Comparison of ENCODE assay signal across 8 cellular contexts in the genomic region with DNA sequence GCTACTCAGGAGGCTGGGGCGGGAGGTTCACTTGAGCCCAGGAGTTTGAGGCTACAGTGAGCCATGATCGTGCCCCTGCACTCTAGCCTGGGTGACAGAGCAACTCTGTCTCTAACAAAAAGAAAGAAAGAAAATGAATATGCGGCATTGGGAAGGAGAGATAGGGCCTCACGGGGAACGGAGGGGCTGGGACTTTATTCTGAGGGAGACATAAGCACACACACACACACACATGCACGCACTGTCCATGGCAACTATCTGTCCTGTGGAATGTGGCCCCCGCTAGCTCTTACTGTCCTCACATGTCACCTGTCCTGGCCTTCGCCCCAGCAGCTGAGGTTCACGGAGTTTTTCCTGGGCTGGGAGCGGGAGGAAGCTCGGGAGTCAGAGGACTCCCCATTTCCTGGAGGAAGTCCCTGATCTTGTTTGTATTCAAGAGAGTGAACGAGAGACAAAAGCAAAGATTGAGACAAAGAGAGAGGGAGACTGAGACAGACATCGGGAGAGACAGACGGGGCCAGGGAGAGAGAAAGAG. TPM values are rescaled to one million over a fixed set of nuclear protein-coding genes. Genes with fewer than 3 reads are reported as not detected.
DNase-seq lines count a peak whose midpoint lies in the region; ATAC-seq and TF ChIP-seq lines count a peak whose summit lies in the region.

No MANE protein-coding gene starts in this region.

- H3K27ac ChIP-seq in neural progenitor cell: no peak overlapping the region

- no peaks in the 10 kb centered on the region for H3K36me3 ChIP-seq in neural progenitor cell

- H3K9me3 Mint-ChIP-seq in endothelial cell (ENCODE audit: unreplicated experiment) (no peaks in the 10 kb centered on the region), neural progenitor cell (no peaks in the 10 kb centered on the region)

- H3K4me1 Mint-ChIP-seq in endothelial cell (ENCODE audit: unreplicated experiment) (peaks cover 13% of the 10 kb centered on the region), neural progenitor cell (peaks cover 25% of the 10 kb centered on the region)

- H3F3A ChIP-seq in neural progenitor cell (ENCODE audit: low read depth): peaks cover 31% of the 10 kb centered on the region

- peak overlapping the region; percentile 90 for H3K4me3 Mint-ChIP-seq in endothelial cell (ENCODE audit: unreplicated experiment)
- peak overlapping the region; percentile 68 for H3K4me3 Mint-ChIP-seq in neural progenitor cell

- peaks cover 24% of the 10 kb centered on the region for H3K36me3 Mint-ChIP-seq in endothelial cell (ENCODE audit: low read depth, unreplicated experiment)
- peaks cover 24% of the 10 kb centered on the region for H3K36me3 Mint-ChIP-seq in neural progenitor cell

- peak overlapping the region; percentile 58 for H2AFZ ChIP-seq in neural progenitor cell (replicated peaks)

- no peak for ATAC-seq in HG03354 (IDR thresholded peaks at IDR 0.05; ENCODE audit: poor library complexity, severe bottlenecking, unreplicated experiment)
- ATAC-seq in GM21367 (IDR thresholded peaks at IDR 0.05; ENCODE audit: unreplicated experiment): no peak
- ATAC-seq in GM21825 (IDR thresholded peaks at IDR 0.05; ENCODE audit: unreplicated experiment): no peak
- ATAC-seq in GM19035 (IDR thresholded peaks at IDR 0.05; ENCODE audit: unreplicated experiment): no peak

- H3K27ac Mint-ChIP-seq in endothelial cell (ENCODE audit: unreplicated experiment) (peak overlapping the region; percentile 99), neural progenitor cell (peak overlapping the region; percentile 74)

- DNase-seq in EH (ENCODE audit: low read depth) (peak; percentile 24), OCI-M1 (lab: John Stamatoyannopoulos, UW) (peak; percentile 66), endothelial cell (ENCODE audit: low spot score) (no peak), neural progenitor cell (ENCODE audit: low spot score) (peak; percentile 42)

- H3K27me3 ChIP-seq in neural progenitor cell: peaks cover 9% of the 10 kb centered on the region

- H3K79me2 ChIP-seq in neural progenitor cell (ENCODE audit: low read depth): no peaks in the 10 kb centered on the region

- no peak overlapping the region for H3K9ac ChIP-seq in neural progenitor cell

- H3K4me3 ChIP-seq in neural progenitor cell: peak overlapping the region; percentile 35

- peaks cover 18% of the 10 kb centered on the region for H3K4me1 ChIP-seq in neural progenitor cell

- peak overlapping the region; percentile 76 for H3K4me2 ChIP-seq in neural progenitor cell

- H3K27me3 Mint-ChIP-seq in endothelial cell (ENCODE audit: unreplicated experiment) (peaks cover 7% of the 10 kb centered on the region), neural progenitor cell (ENCODE audit: insufficient read depth, low read depth) (peaks cover 15% of the 10 kb centered on the region)

- TF ChIP-seq CTCF in endothelial cell (IDR thresholded peaks at IDR 0.05; ENCODE audit: unreplicated experiment) (no peak), neural progenitor cell (IDR thresholded peaks at IDR 0.05) (no peak)

- no peaks in the 10 kb centered on the region for H3K9me3 ChIP-seq in neural progenitor cell (ENCODE audit: low read depth)

- H4K20me1 ChIP-seq in neural progenitor cell (ENCODE audit: low read depth): no peaks in the 10 kb centered on the region

RNA-seq across cellular contexts. Expression of gene STAP2, which starts 0.7 kb away (rescaled TPM):
- total RNA-seq in endothelial cell (ENCODE audit: unreplicated experiment): 66.2 TPM
- total RNA-seq in neural progenitor cell (ENCODE audit: low replicate concordance): 5.7 and 6.8 TPM in 2 replicates

RNA-seq across cellular contexts. Expression of gene MPND, which starts 5.4 kb away (rescaled TPM):
- 18.3 TPM for total RNA-seq in endothelial cell (ENCODE audit: unreplicated experiment)
- total RNA-seq in neural progenitor cell (ENCODE audit: low replicate concordance): 10.6 and 30.4 TPM in 2 replicates

RNA-seq across cellular contexts. Expression of gene FSD1, which starts 33.6 kb away (rescaled TPM):
- total RNA-seq in endothelial cell (ENCODE audit: unreplicated experiment) (19.0 TPM), neural progenitor cell (ENCODE audit: low replicate concordance) (48.3 and 104 TPM in 2 replicates)

RNA-seq across cellular contexts. Expression of gene TMIGD2, which starts 35.8 kb away (rescaled TPM):
- total RNA-seq in endothelial cell (ENCODE audit: unreplicated experiment): not detected
- 0.19 and 1.3 TPM in 2 replicates for total RNA-seq in neural progenitor cell (ENCODE audit: low replicate concordance)

RNA-seq across cellular contexts. Expression of gene SHD, which starts 58.9 kb away (rescaled TPM):
- total RNA-seq in endothelial cell (ENCODE audit: unreplicated experiment) (0.90 TPM), neural progenitor cell (ENCODE audit: low replicate concordance) (0.34 TPM in 1 of 2 replicates, not detected in the other)
